Comparison of ENCODE assay signal across 10 cellular contexts in genomic region chr5:123448017-123448617, GRCh38. TPM values are rescaled to one million over a fixed set of nuclear protein-coding genes. Genes with fewer than 3 reads are reported as not detected.
DNase-seq lines count a peak whose midpoint lies in the region; ATAC-seq and TF ChIP-seq lines count a peak whose summit lies in the region.
"Had no signal": no experiment of that assay in that cellular context is flagged by ENCODE, and none has a peak within 500 bp of the region (broad histone marks: within the 10 kb centered on the region; RNA-seq: fewer than 3 reads in every experiment).

No MANE protein-coding gene starts in this region.

- peaks cover 11% of the 10 kb centered on the region for H3K4me1 ChIP-seq in left ventricle myocardium inferior

- TF ChIP-seq CTCF in left ventricle myocardium inferior (IDR thresholded peaks at IDR 0.05; ENCODE audit: borderline replicate concordance): no peak
- TF ChIP-seq CTCF in CD4-positive, alpha-beta T cell (IDR thresholded peaks at IDR 0.05): no peak

- H3K27ac Mint-ChIP-seq in activated naive CD8-positive, alpha-beta T cell treated with anti-CD3 and anti-CD28 coated beads, Interleukin-2, amount 10 ng/mL, durations not matched to agents 7 days and 5 days: peak overlapping the region; percentile 22
- no peak overlapping the region for H3K27ac Mint-ChIP-seq in CD4-positive, alpha-beta T cell

- no peak for DNase-seq in activated naive CD8-positive, alpha-beta T cell treated with anti-CD3 and anti-CD28 coated beads, Interleukin-2, amount 10 ng/mL, durations not matched to agents 7 days and 5 days
- DNase-seq in SHP77 treated with DMSO at 0.1 percent for 48 hours (lab: John Stamatoyannopoulos, UW): no peak
- DNase-seq in activated CD8-positive, alpha-beta memory T cell treated with anti-CD3 and anti-CD28 coated beads for 24 hours: no peak
- DNase-seq in left ventricle myocardium inferior: no peak
- DNase-seq in CD4-positive, alpha-beta T cell: no peak
- DNase-seq: effector CD8-positive, alpha-beta T cell; PC-9 had no signal

- ATAC-seq in GM18519 (IDR thresholded peaks at IDR 0.05; ENCODE audit: low FRiP score, unreplicated experiment) (peak; percentile 93), GM19468 (IDR thresholded peaks at IDR 0.05; ENCODE audit: extremely low read depth, unreplicated experiment) (peak; percentile 89), HG03066 (IDR thresholded peaks at IDR 0.05; ENCODE audit: low read depth, unreplicated experiment) (peak; percentile 90)
- peak; percentile 78 for ATAC-seq in activated naive CD8-positive, alpha-beta T cell treated with anti-CD3 and anti-CD28 coated beads, Interleukin-2, amount 10 ng/mL, durations not matched to agents 7 days and 5 days (ENCODE audit: low read depth)
- ATAC-seq in CD4-positive, alpha-beta T cell (ENCODE audit: poor library complexity): no peak

- peak overlapping the region; percentile 45 for H3K4me3 Mint-ChIP-seq in activated naive CD8-positive, alpha-beta T cell treated with anti-CD3 and anti-CD28 coated beads, Interleukin-2, amount 10 ng/mL, durations not matched to agents 7 days and 5 days
- no peak overlapping the region for H3K4me3 Mint-ChIP-seq in CD4-positive, alpha-beta T cell

- POLR2A ChIA-PET in activated naive CD8-positive, alpha-beta T cell treated with anti-CD3 and anti-CD28 coated beads, Interleukin-2, amount 10 ng/mL, durations not matched to agents 7 days and 5 days (lab: Charles Lee): interaction anchor here (0.9 to 1.2 kb wide), 2 partner anchors 24 to 26 kb away, joined by 3 to 6 read pairs; partner anchors contain the start of gene CEP120
- POLR2A ChIA-PET in CD4-positive, alpha-beta T cell (lab: Charles Lee): interaction anchor here (1.2 kb wide), 1 partner anchor 24 kb away, joined by 5 read pairs; the partner anchor contains the start of gene CEP120

- no peaks in the 10 kb centered on the region for H3K27me3 Mint-ChIP-seq in activated naive CD8-positive, alpha-beta T cell treated with anti-CD3 and anti-CD28 coated beads, Interleukin-2, amount 10 ng/mL, durations not matched to agents 7 days and 5 days
- H3K27me3 Mint-ChIP-seq in CD4-positive, alpha-beta T cell: no peaks in the 10 kb centered on the region

- H3K4me1 Mint-ChIP-seq in activated naive CD8-positive, alpha-beta T cell treated with anti-CD3 and anti-CD28 coated beads, Interleukin-2, amount 10 ng/mL, durations not matched to agents 7 days and 5 days: peaks cover 8% of the 10 kb centered on the region
- H3K4me1 Mint-ChIP-seq in CD4-positive, alpha-beta T cell (ENCODE audit: low read depth): peaks cover 6% of the 10 kb centered on the region

- no peaks in the 10 kb centered on the region for H3K36me3 ChIP-seq in left ventricle myocardium inferior

- no peaks in the 10 kb centered on the region for H3K36me3 Mint-ChIP-seq in activated naive CD8-positive, alpha-beta T cell treated with anti-CD3 and anti-CD28 coated beads, Interleukin-2, amount 10 ng/mL, durations not matched to agents 7 days and 5 days
- no peaks in the 10 kb centered on the region for H3K36me3 Mint-ChIP-seq in CD4-positive, alpha-beta T cell (ENCODE audit: low read depth)

- no peaks in the 10 kb centered on the region for H3K9me3 Mint-ChIP-seq in activated naive CD8-positive, alpha-beta T cell treated with anti-CD3 and anti-CD28 coated beads, Interleukin-2, amount 10 ng/mL, durations not matched to agents 7 days and 5 days
- no peaks in the 10 kb centered on the region for H3K9me3 Mint-ChIP-seq in CD4-positive, alpha-beta T cell

- no peaks in the 10 kb centered on the region for H3K27me3 ChIP-seq in left ventricle myocardium inferior (ENCODE audit: low read depth)
- H3K27me3 ChIP-seq in CD4-positive, alpha-beta T cell (ENCODE audit: control insufficient read depth, insufficient read depth, low read length): peaks cover 5% of the 10 kb centered on the region

- no peaks in the 10 kb centered on the region for H3K9me3 ChIP-seq in left ventricle myocardium inferior (replicated peaks)
- no peaks in the 10 kb centered on the region for H3K9me3 ChIP-seq in CD4-positive, alpha-beta T cell (ENCODE audit: control insufficient read depth, low read length)

- CTCF ChIA-PET in CD4-positive, alpha-beta T cell (lab: Charles Lee): interaction anchor here (0.9 kb wide), 1 partner anchor 163 kb away, joined by 3 read pairs; no protein-coding TSS in a partner anchor

- no peak overlapping the region for H3K4me3 ChIP-seq in left ventricle myocardium inferior
- H3K4me3 ChIP-seq: PC-9 had no signal

- no peak overlapping the region for H3K27ac ChIP-seq in left ventricle myocardium inferior (replicated peaks)
- H3K27ac ChIP-seq in CD4-positive, alpha-beta T cell (ENCODE audit: low read depth, low read length): no peak overlapping the region
- H3K27ac ChIP-seq: PC-9 had no signal

- intact Hi-C loops in left ventricle myocardium inferior (cut with micrococcal nuclease): no loop called here
- intact Hi-C loops in CD4-positive, alpha-beta T cell (cut with DNase I, micrococcal nuclease): no loop called here

RNA-seq across cellular contexts. Expression of gene CEP120, which starts 24.9 kb away (rescaled TPM):
- 10 to 100 TPM; 41.7 to 42.8 TPM for total RNA-seq in activated naive CD8-positive, alpha-beta T cell treated with anti-CD3 and anti-CD28 coated beads, Interleukin-2, amount 10 ng/mL, durations not matched to agents 7 days and 5 days
- total RNA-seq in left ventricle myocardium inferior: 11.8 TPM
- 10 to 100 TPM; 69.9 to 74.9 TPM for total RNA-seq in CD4-positive, alpha-beta T cell
